Comparison of ENCODE assay signal across 1 cellular context in genomic region chr4:44425614-44426208, GRCh38.
TF ChIP-seq lines count a peak whose summit lies in the region.

No MANE protein-coding gene starts in this region.

TF ChIP-seq in GM12878, 131 proteins besides CTCF, POLR2A, EP300 and RAD21 (continued from another document):
- no peak for TF ChIP-seq ETV6 (conservative IDR thresholded peaks at IDR 0.05 in 1 of 2, IDR thresholded peaks at IDR 0.05 in 1 of 2; ENCODE audit: borderline replicate concordance in 1 of 2, low read depth in 1 of 2)
- TF ChIP-seq GATAD2B (conservative IDR thresholded peaks at IDR 0.05; ENCODE audit: low read depth): no peak
- TF ChIP-seq CEBPZ (IDR thresholded peaks at IDR 0.05; ENCODE audit: low read depth, low read length): no peak
- TF ChIP-seq, protein P1, sequence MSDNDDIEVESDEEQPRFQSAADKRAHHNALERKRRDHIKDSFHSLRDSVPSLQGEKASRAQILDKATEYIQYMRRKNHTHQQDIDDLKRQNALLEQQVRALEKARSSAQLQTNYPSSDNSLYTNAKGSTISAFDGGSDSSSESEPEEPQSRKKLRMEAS (IDR thresholded peaks at IDR 0.05; ENCODE audit: low read depth, low read length): no peak
- TF ChIP-seq SP1 (IDR thresholded peaks at IDR 0.05; ENCODE audit: low read depth, low read length): no peak
- TF ChIP-seq ZNF217 (IDR thresholded peaks at IDR 0.05): no peak
- TF ChIP-seq MTA3 (IDR thresholded peaks at IDR 0.05; ENCODE audit: borderline replicate concordance, low read length): no peak
- TF ChIP-seq, protein P2, sequence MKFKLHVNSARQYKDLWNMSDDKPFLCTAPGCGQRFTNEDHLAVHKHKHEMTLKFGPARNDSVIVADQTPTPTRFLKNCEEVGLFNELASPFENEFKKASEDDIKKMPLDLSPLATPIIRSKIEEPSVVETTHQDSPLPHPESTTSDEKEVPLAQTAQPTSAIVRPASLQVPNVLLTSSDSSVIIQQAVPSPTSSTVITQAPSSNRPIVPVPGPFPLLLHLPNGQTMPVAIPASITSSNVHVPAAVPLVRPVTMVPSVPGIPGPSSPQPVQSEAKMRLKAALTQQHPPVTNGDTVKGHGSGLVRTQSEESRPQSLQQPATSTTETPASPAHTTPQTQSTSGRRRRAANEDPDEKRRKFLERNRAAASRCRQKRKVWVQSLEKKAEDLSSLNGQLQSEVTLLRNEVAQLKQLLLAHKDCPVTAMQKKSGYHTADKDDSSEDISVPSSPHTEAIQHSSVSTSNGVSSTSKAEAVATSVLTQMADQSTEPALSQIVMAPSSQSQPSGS (IDR thresholded peaks at IDR 0.05; ENCODE audit: low read length): no peak
- no peak for TF ChIP-seq PML (IDR thresholded peaks at IDR 0.05; ENCODE audit: low read length)
- no peak for TF ChIP-seq ATF7 (IDR thresholded peaks at IDR 0.05; ENCODE audit: low read depth)
- TF ChIP-seq, protein P3, sequence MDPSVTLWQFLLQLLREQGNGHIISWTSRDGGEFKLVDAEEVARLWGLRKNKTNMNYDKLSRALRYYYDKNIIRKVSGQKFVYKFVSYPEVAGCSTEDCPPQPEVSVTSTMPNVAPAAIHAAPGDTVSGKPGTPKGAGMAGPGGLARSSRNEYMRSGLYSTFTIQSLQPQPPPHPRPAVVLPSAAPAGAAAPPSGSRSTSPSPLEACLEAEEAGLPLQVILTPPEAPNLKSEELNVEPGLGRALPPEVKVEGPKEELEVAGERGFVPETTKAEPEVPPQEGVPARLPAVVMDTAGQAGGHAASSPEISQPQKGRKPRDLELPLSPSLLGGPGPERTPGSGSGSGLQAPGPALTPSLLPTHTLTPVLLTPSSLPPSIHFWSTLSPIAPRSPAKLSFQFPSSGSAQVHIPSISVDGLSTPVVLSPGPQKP (IDR thresholded peaks at IDR 0.05; ENCODE audit: low read depth, low read length): no peak
- TF ChIP-seq SREBF1 (IDR thresholded peaks at IDR 0.05; ENCODE audit: low read length): no peak
- TF ChIP-seq ZBTB33 (IDR thresholded peaks at IDR 0.05): no peak
TF ChIP-seq in GM12878: peak in this region for 0.
